9 cellular contexts compared by ENCODE assay signal in the genomic region with DNA sequence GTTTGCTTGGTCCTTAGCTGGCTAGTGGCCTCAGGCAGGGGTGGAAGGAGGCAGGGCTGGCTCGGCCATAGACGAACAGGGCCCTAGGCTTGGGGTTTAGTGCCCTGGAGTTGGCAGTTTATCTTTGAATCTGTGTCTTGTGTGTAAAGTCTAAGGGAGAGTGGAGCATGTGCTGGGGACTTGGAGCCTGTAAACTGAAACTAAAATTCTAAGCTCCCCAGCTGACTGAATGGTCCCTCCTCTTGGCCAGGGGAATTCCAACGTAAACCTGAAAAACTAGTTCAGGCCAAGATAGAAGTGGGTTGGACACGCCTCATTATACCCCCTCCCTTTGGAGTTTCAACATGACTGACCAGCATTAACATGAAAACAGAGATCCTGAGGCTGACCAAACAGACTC. TPM values are rescaled to one million over a fixed set of nuclear protein-coding genes. Genes with fewer than 3 reads are reported as not detected.
DNase-seq lines count a peak whose midpoint lies in the region; ATAC-seq and TF ChIP-seq lines count a peak whose summit lies in the region.
"Had no signal": no experiment of that assay in that cellular context is flagged by ENCODE, and none has a peak within 500 bp of the region (broad histone marks: within the 10 kb centered on the region; RNA-seq: fewer than 3 reads in every experiment).

No MANE protein-coding gene starts in this region.

- peak overlapping the region; percentile 99 for H4K91ac ChIP-seq in trophoblast cell (ENCODE audit: low read depth, low read length)

- H2AFZ ChIP-seq in trophoblast cell (ENCODE audit: insufficient read depth, low read length, poor library complexity) (peak overlapping the region; percentile 87), SK-N-SH (ENCODE audit: low read depth) (no peak overlapping the region)

- no peaks in the 10 kb centered on the region for H3F3A ChIP-seq in SK-N-SH (replicated peaks; ENCODE audit: insufficient read depth)

- H3K27me3 ChIP-seq in AG04450 (ENCODE audit: control insufficient read depth, insufficient read depth, low read length) (peaks cover 3% of the 10 kb centered on the region), trophoblast cell (ENCODE audit: insufficient read depth, low read length) (no peaks in the 10 kb centered on the region), SK-N-SH (ENCODE audit: insufficient read depth) (no peaks in the 10 kb centered on the region)

- H2BK5ac ChIP-seq in trophoblast cell (ENCODE audit: low read depth, low read length, poor library complexity): peak overlapping the region; percentile 94

- WGBS in trophoblast cell (ENCODE audit: extremely low coverage, insufficient coverage, insufficient read length): no CpG with 5 or more reads among the region's 4 CpGs
- 63% methylated on average over 3 of the region's 4 CpGs for WGBS in SK-N-SH (ENCODE audit: low lambda C conversion rate)

- TF ChIP-seq RAD21 in SK-N-SH (IDR thresholded peaks at IDR 0.05; ENCODE audit: low read length): no peak

- H3K4me2 ChIP-seq in trophoblast cell (ENCODE audit: low read length) (peak overlapping the region; percentile 43), SK-N-SH (no peak overlapping the region)

- H3K27ac ChIP-seq in AG04450 (ENCODE audit: low read depth, low read length) (peak overlapping the region; percentile 73), trophoblast cell (ENCODE audit: low read depth, low read length) (peak overlapping the region; percentile 100), SK-N-SH (ENCODE audit: low read depth in 2 of 2, low read length in 1 of 2) (no peak overlapping the region)

- no peaks in the 10 kb centered on the region for H4K20me1 ChIP-seq in SK-N-SH (ENCODE audit: insufficient read depth)

- peak overlapping the region; percentile 99 for H2BK12ac ChIP-seq in trophoblast cell (ENCODE audit: low read length)

- DNase-seq in AG04450 (ENCODE audit: low read depth, low spot score) (no peak), dermis blood vessel endothelial cell (peak; percentile 14), trophoblast cell (peak; percentile 94 to 99), putamen (ENCODE audit: low spot score) (no peak), SK-N-SH (no peak)
- no peak for DNase-seq in activated T-cell treated with anti-CD3 and anti-CD28 coated beads, Interleukin-2, amount 50 U/mL, for 48 hours
- DNase-seq: activated T-cell treated with anti-CD3 and anti-CD28 coated beads, Interleukin-2, amount 50 U/mL, for 4 hours had no signal

- no peak for TF ChIP-seq EP300 in SK-N-SH (IDR thresholded peaks at IDR 0.05; ENCODE audit: borderline replicate concordance in 1 of 2, low read depth in 1 of 2, low read length in 1 of 2)

- H3K9me3 ChIP-seq in AG04450 (ENCODE audit: control insufficient read depth, insufficient read depth, low read length) (no peaks in the 10 kb centered on the region), trophoblast cell (ENCODE audit: insufficient read depth, low read depth, low read length) (no peaks in the 10 kb centered on the region), SK-N-SH (no peaks in the 10 kb centered on the region)

- POLR2A ChIA-PET in AG04450 (lab: Yijun Ruan, JAX) (no interaction called here), SK-N-SH (lab: Yijun Ruan, JAX) (no interaction called here)

- H4K8ac ChIP-seq in trophoblast cell (ENCODE audit: low read depth, low read length): peak overlapping the region; percentile 86

- peak overlapping the region; percentile 98 for H3K18ac ChIP-seq in trophoblast cell (ENCODE audit: low read length)

- H3K4me3 ChIP-seq in AG04450 (ENCODE audit: low read depth, low read length) (peak overlapping the region; percentile 4; the same call in 1 of the 2 replicates), trophoblast cell (ENCODE audit: low read depth, low read length) (no peak overlapping the region), SK-N-SH (ENCODE audit: low read depth in 2 of 2, low read length in 1 of 2) (no peak overlapping the region)

- H3K4me1 ChIP-seq in trophoblast cell (ENCODE audit: control insufficient read depth in 1 of 2, insufficient read depth in 2 of 2, low read length in 2 of 2) (peaks cover 46% of the 10 kb centered on the region in 2 experiments), SK-N-SH (ENCODE audit: control insufficient read depth in 1 of 2, insufficient read depth in 2 of 2, low read depth in 1 of 2, low read length in 1 of 2) (peaks cover 0 to 4% of the 10 kb centered on the region in 2 experiments; a peak in 2 of 4 replicates)

- H3K9me2 ChIP-seq in SK-N-SH: no peaks in the 10 kb centered on the region

- H3K36me3 ChIP-seq in trophoblast cell (ENCODE audit: control insufficient read depth in 1 of 2, insufficient read depth in 2 of 2, low read length in 2 of 2): no peaks in the 10 kb centered on the region
- no peaks in the 10 kb centered on the region for H3K36me3 ChIP-seq in SK-N-SH (replicated peaks in 1 of 2; ENCODE audit: control insufficient read depth in 1 of 2, insufficient read depth in 2 of 2, low read length in 1 of 2)

- peaks cover 63% of the 10 kb centered on the region for H3K79me1 ChIP-seq in trophoblast cell (ENCODE audit: low read length)

- peaks cover 13% of the 10 kb centered on the region for H3K79me2 ChIP-seq in trophoblast cell (ENCODE audit: control insufficient read depth, insufficient read depth, low read length, poor library complexity)
- H3K79me2 ChIP-seq in SK-N-SH (ENCODE audit: insufficient read depth): no peaks in the 10 kb centered on the region

- peak overlapping the region; percentile 45 for H3K9ac ChIP-seq in trophoblast cell (ENCODE audit: low read length)
- H3K9ac ChIP-seq in SK-N-SH: no peak overlapping the region

- no peak overlapping the region for H3K23ac ChIP-seq in trophoblast cell (ENCODE audit: low read length)

- peak; percentile 83 for ATAC-seq in GM19452 (IDR thresholded peaks at IDR 0.05; ENCODE audit: unreplicated experiment)
- ATAC-seq in HG03457 (IDR thresholded peaks at IDR 0.05; ENCODE audit: unreplicated experiment): peak; percentile 86

- peak overlapping the region; percentile 97 for H2AK5ac ChIP-seq in trophoblast cell (ENCODE audit: low read length)

- peak overlapping the region; percentile 86 for H4K12ac ChIP-seq in trophoblast cell (ENCODE audit: low read depth, low read length)

- H3K4ac ChIP-seq in trophoblast cell (ENCODE audit: low read depth, low read length): peak overlapping the region; percentile 91

- H2BK120ac ChIP-seq in trophoblast cell (ENCODE audit: insufficient read depth, low read length, poor library complexity): peak overlapping the region; percentile 97

- CTCF ChIA-PET in AG04450 (lab: Charles Lee): interaction anchor here (0.7 kb wide), 1 partner anchor 65 kb away, joined by 3 read pairs; no protein-coding TSS in a partner anchor
- CTCF ChIA-PET in SK-N-SH (lab: Yijun Ruan, JAX): no interaction called here

- peak overlapping the region; percentile 94 for H3K14ac ChIP-seq in trophoblast cell (ENCODE audit: low read length)

- TF ChIP-seq CTCF in AG04450 (IDR thresholded peaks at IDR 0.05; ENCODE audit: low read depth, low read length) (no peak), SK-N-SH (IDR thresholded peaks at IDR 0.05) (no peak)

TF ChIP-seq in SK-N-SH, 30 proteins besides CTCF, POLR2A, EP300 and RAD21:
- TF ChIP-seq ELF1 (IDR thresholded peaks at IDR 0.05) (no peak), NFIC (IDR thresholded peaks at IDR 0.05; ENCODE audit: borderline replicate concordance) (no peak), NRF1 (IDR thresholded peaks at IDR 0.05; ENCODE audit: low read depth, low read length) (no peak), SIN3A (IDR thresholded peaks at IDR 0.05; ENCODE audit: borderline replicate concordance, low read depth, low read length) (no peak), RXRA (IDR thresholded peaks at IDR 0.05; ENCODE audit: borderline replicate concordance, low read depth) (no peak), MEF2A (IDR thresholded peaks at IDR 0.05; ENCODE audit: borderline replicate concordance, low read depth) (no peak)

RNA-seq across cellular contexts. Expression of gene GPR78, which starts 46.1 kb away (rescaled TPM):
- polyA plus RNA-seq in AG04450 (2011; rRNA removed) (0.07 and 0.14 TPM in 2 replicates), SK-N-SH (2012; rRNA removed) (not detected in 2 replicates)
- polyA minus RNA-seq in AG04450 (2011; rRNA and poly(A)+ RNA removed): 0.28 and 0.30 TPM in 2 replicates
- not detected in 2 replicates for total RNA-seq in dermis blood vessel endothelial cell
- polyA plus RNA-seq in trophoblast cell (2013): 13.9 and 15.5 TPM in 2 replicates
- not detected in 2 replicates for polyA plus RNA-seq in SK-N-SH (2012; cell fraction: cytosol; rRNA removed)
- polyA plus RNA-seq in SK-N-SH (2012; cell fraction: nucleus; rRNA removed): not detected in 2 replicates
- total RNA-seq: activated T-cell treated with anti-CD3 and anti-CD28 coated beads, Interleukin-2, amount 50 U/mL, for 4 hours had no signal

RNA-seq across cellular contexts. Expression of gene CPZ, which starts 58.4 kb away (rescaled TPM):
- polyA plus RNA-seq in AG04450 (2011; rRNA removed): 6.4 and 8.3 TPM in 2 replicates
- 1.6 and 1.9 TPM in 2 replicates for polyA minus RNA-seq in AG04450 (2011; rRNA and poly(A)+ RNA removed)
- total RNA-seq in dermis blood vessel endothelial cell: not detected in 2 replicates
- 41.6 and 41.8 TPM in 2 replicates for polyA plus RNA-seq in trophoblast cell (2013)
- not detected in 2 replicates for polyA plus RNA-seq in SK-N-SH (2012; rRNA removed)
- not detected in 2 replicates for polyA plus RNA-seq in SK-N-SH (2012; cell fraction: cytosol; rRNA removed)
- not detected in 2 replicates for polyA plus RNA-seq in SK-N-SH (2012; cell fraction: nucleus; rRNA removed)
- total RNA-seq: activated T-cell treated with anti-CD3 and anti-CD28 coated beads, Interleukin-2, amount 50 U/mL, for 4 hours had no signal

Comparison
In these comparisons a context has a peak if more than half of its experiments do, and no peak if none do; other contexts are left out.
1. DNase-seq: peak in dermis blood vessel endothelial cell (single experiment) and trophoblast cell (2 of 2); none in AG04450 (single experiment), putamen (single experiment), activated T-cell treated with anti-CD3 and anti-CD28 coated beads, Interleukin-2, amount 50 U/mL, for 48 hours (0 of 2) and SK-N-SH (single experiment).
2. H3K27ac ChIP-seq: peak in AG04450 (single experiment) and trophoblast cell (single experiment); none in SK-N-SH (0 of 2).